In the genomic region with DNA sequence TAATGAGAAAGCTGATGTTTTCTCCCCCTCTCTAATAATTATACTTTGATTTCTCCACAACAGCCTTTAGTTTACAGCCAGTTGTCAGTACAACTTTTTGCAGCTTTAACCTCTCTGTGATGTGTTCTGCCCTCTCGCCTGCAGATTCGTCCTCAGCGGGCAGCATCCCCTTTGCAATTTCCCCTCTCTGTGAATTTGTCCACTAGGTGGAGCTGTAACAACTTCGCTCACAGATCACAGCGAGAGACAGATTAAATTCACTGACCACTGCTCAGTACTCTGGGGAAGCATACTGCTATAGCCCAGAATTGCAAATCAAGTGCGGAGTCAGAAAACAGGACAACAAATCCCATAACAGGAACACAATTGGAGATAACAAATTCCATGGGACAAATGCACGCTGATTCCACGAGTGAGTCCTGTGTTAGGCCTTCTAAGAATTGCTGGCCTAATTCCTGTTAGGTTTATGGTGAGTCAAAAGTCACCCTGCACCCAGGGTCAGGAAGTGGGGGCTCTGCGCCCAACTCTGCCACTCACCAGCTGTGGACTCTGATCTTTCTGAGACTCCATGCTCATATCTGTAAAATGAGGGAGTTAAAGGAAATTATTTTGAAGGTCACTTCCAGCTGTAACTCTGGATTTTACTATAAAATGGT, we compare ENCODE assay signal across 8 cellular contexts.
A peak's percentile ranks its signal among the peaks of the same experiment; 100 is the strongest.
DNase-seq lines count a peak whose midpoint lies in the region; ATAC-seq and TF ChIP-seq lines count a peak whose summit lies in the region.

No MANE protein-coding gene starts in this region.

- no peak overlapping the region for H3K4me3 ChIP-seq in AG04449 (ENCODE audit: low read depth, low read length)
- H3K4me3 ChIP-seq in gastroesophageal sphincter: no peak overlapping the region
- H3K4me3 ChIP-seq in trophoblast cell (ENCODE audit: low read depth, low read length): no peak overlapping the region

- H3K27ac Mint-ChIP-seq in activated T-helper 17 cell treated with anti-CD3 and anti-CD28 coated beads, Interleukin-2, amount 50 U/mL, for 72 hours: no peak overlapping the region

- H3K79me1 ChIP-seq in trophoblast cell (ENCODE audit: low read length): no peaks in the 10 kb centered on the region

- no peak overlapping the region for H3K4me3 Mint-ChIP-seq in activated T-helper 17 cell treated with anti-CD3 and anti-CD28 coated beads, Interleukin-2, amount 50 U/mL, for 72 hours

- no peaks in the 10 kb centered on the region for H3K79me2 ChIP-seq in trophoblast cell (ENCODE audit: control insufficient read depth, insufficient read depth, low read length, poor library complexity)

- no peak for TF ChIP-seq EP300 in gastroesophageal sphincter (IDR thresholded peaks at IDR 0.05)

- no peak overlapping the region for H3K14ac ChIP-seq in trophoblast cell (ENCODE audit: low read length)

- DNase-seq in AG04449 (ENCODE audit: low read depth, low spot score) (no peak), NCI-H1694 (lab: John Stamatoyannopoulos, UW) (peak; percentile 3), UCSD-AML1 (lab: John Stamatoyannopoulos, UW; ENCODE audit: unreplicated experiment) (peak; percentile 22), trophoblast cell (peak; percentile 12 to 80)

- H3K4me1 Mint-ChIP-seq in activated T-helper 17 cell treated with anti-CD3 and anti-CD28 coated beads, Interleukin-2, amount 50 U/mL, for 72 hours: no peaks in the 10 kb centered on the region

- H3K36me3 ChIP-seq in gastroesophageal sphincter (no peaks in the 10 kb centered on the region), trophoblast cell (ENCODE audit: control insufficient read depth in 1 of 2, insufficient read depth in 2 of 2, low read length in 2 of 2) (no peaks in the 10 kb centered on the region)

- no peak overlapping the region for H3K4ac ChIP-seq in trophoblast cell (ENCODE audit: low read depth, low read length)

- no peak overlapping the region for H2BK5ac ChIP-seq in trophoblast cell (ENCODE audit: low read depth, low read length, poor library complexity)

- H3K9me3 ChIP-seq in gastroesophageal sphincter: no peaks in the 10 kb centered on the region
- H3K9me3 ChIP-seq in trophoblast cell (ENCODE audit: insufficient read depth, low read depth, low read length): no peaks in the 10 kb centered on the region

- no peak overlapping the region for H4K8ac ChIP-seq in trophoblast cell (ENCODE audit: low read depth, low read length)

- no peak overlapping the region for H3K23ac ChIP-seq in trophoblast cell (ENCODE audit: low read length)

- CTCF ChIA-PET in AG04449 (lab: Yijun Ruan, JAX): interaction anchor here (1.1 to 1.8 kb wide), 2 partner anchors 9 to 10 kb away, joined by 3 to 4 read pairs; no protein-coding TSS in a partner anchor

- peak overlapping the region; percentile 60 for H2AFZ ChIP-seq in trophoblast cell (ENCODE audit: insufficient read depth, low read length, poor library complexity)

- ATAC-seq in HG02763 (IDR thresholded peaks at IDR 0.05; ENCODE audit: unreplicated experiment) (peak; percentile 76), gastroesophageal sphincter (peak; percentile 48)
- ATAC-seq in activated T-helper 17 cell treated with anti-CD3 and anti-CD28 coated beads, Interleukin-2, amount 50 U/mL, for 72 hours (replicated peaks): no peak

- POLR2A ChIA-PET in AG04449 (lab: Yijun Ruan, JAX): no interaction called here

- no peaks in the 10 kb centered on the region for H3K27me3 Mint-ChIP-seq in activated T-helper 17 cell treated with anti-CD3 and anti-CD28 coated beads, Interleukin-2, amount 50 U/mL, for 72 hours

- H3K4me1 ChIP-seq in gastroesophageal sphincter: no peaks in the 10 kb centered on the region
- peaks cover 0 to 5% of the 10 kb centered on the region in 2 experiments for H3K4me1 ChIP-seq in trophoblast cell (ENCODE audit: control insufficient read depth in 1 of 2, insufficient read depth in 2 of 2, low read length in 2 of 2)

- no peak overlapping the region for H3K4me2 ChIP-seq in trophoblast cell (ENCODE audit: low read length)

- no peak overlapping the region for H4K12ac ChIP-seq in trophoblast cell (ENCODE audit: low read depth, low read length)

- H2BK120ac ChIP-seq in trophoblast cell (ENCODE audit: insufficient read depth, low read length, poor library complexity): no peak overlapping the region

- H3K36me3 Mint-ChIP-seq in activated T-helper 17 cell treated with anti-CD3 and anti-CD28 coated beads, Interleukin-2, amount 50 U/mL, for 72 hours (ENCODE audit: low read depth): no peaks in the 10 kb centered on the region

- peaks cover 4% of the 10 kb centered on the region for H3K9me3 Mint-ChIP-seq in activated T-helper 17 cell treated with anti-CD3 and anti-CD28 coated beads, Interleukin-2, amount 50 U/mL, for 72 hours

- H3K27ac ChIP-seq in gastroesophageal sphincter: no peak overlapping the region
- no peak overlapping the region for H3K27ac ChIP-seq in trophoblast cell (ENCODE audit: low read depth, low read length)

- no peak overlapping the region for H4K91ac ChIP-seq in trophoblast cell (ENCODE audit: low read depth, low read length)

- no peak overlapping the region for H3K18ac ChIP-seq in trophoblast cell (ENCODE audit: low read length)

- H2BK12ac ChIP-seq in trophoblast cell (ENCODE audit: low read length): no peak overlapping the region

- peak; percentile 19 for TF ChIP-seq CTCF in AG04449 (IDR thresholded peaks at IDR 0.05; ENCODE audit: insufficient read depth, low read length, missing control alignments)
- TF ChIP-seq CTCF in GM12874 (IDR thresholded peaks at IDR 0.05; ENCODE audit: insufficient read depth, low read depth, low read length): peak; percentile 64; the same call in 1 of the 2 replicates
- peak; percentile 36 to 74 (median 42) for TF ChIP-seq CTCF in gastroesophageal sphincter (IDR thresholded peaks at IDR 0.05)

- no peaks in the 10 kb centered on the region for H3K27me3 ChIP-seq in gastroesophageal sphincter
- H3K27me3 ChIP-seq in trophoblast cell (ENCODE audit: insufficient read depth, low read length): no peaks in the 10 kb centered on the region

- no peak overlapping the region for H3K9ac ChIP-seq in trophoblast cell (ENCODE audit: low read length)

- H2AK5ac ChIP-seq in trophoblast cell (ENCODE audit: low read length): no peak overlapping the region

- 26 to 35% methylated on average over 3 to 9 of the region's 9 CpGs for WGBS in gastroesophageal sphincter (ENCODE audit: low coverage in 1 of 2), 2 donors
- WGBS in trophoblast cell (ENCODE audit: extremely low coverage, insufficient coverage, insufficient read length): no CpG with 5 or more reads among the region's 9 CpGs

- TF ChIP-seq POLR2A in gastroesophageal sphincter (IDR thresholded peaks at IDR 0.05): no peak
